Comparison of ENCODE assay signal across 1 cellular context in the genomic region with DNA sequence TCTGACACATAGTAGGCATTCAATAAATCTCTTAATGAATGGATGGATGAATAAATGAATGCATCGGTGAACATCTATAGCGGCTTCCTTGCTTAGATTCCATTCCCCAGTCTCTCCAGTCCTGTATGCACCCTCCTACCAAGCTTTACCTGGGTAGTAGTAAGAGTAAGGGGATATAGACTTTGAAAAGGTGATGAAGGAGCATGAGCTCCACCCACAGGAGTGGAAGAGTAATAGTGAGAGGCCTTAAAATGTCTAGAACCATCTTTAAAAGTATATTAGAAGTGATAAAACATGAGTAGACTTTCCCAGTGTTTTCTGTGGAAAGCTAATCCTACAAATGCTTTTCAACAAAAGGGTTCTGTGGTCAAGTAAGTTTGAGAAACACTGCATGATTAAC.
TF ChIP-seq lines count a peak whose summit lies in the region.

No MANE protein-coding gene starts in this region.

TF ChIP-seq in H1, 55 proteins besides CTCF, POLR2A, EP300 and RAD21 (continued from another document):
- TF ChIP-seq, protein P1, sequence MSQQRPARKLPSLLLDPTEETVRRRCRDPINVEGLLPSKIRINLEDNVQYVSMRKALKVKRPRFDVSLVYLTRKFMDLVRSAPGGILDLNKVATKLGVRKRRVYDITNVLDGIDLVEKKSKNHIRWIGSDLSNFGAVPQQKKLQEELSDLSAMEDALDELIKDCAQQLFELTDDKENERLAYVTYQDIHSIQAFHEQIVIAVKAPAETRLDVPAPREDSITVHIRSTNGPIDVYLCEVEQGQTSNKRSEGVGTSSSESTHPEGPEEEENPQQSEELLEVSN (IDR thresholded peaks at IDR 0.05): no peak
- TF ChIP-seq TCF12 (IDR thresholded peaks at IDR 0.05; ENCODE audit: low read depth, low read length) (no peak), GTF2F1 (IDR thresholded peaks at IDR 0.05; ENCODE audit: borderline replicate concordance, low read depth, low read length) (no peak)
